Comparison of ENCODE assay signal across 15 cellular contexts in genomic region chr12:93122089-93122488, GRCh38.
A peak's percentile ranks its signal among the peaks of the same experiment; 100 is the strongest.
DNase-seq lines count a peak whose midpoint lies in the region; ATAC-seq and TF ChIP-seq lines count a peak whose summit lies in the region.
"Had no signal": no experiment of that assay in that cellular context is flagged by ENCODE, and none has a peak within 500 bp of the region (broad histone marks: within the 10 kb centered on the region; RNA-seq: fewer than 3 reads in every experiment).

No MANE protein-coding gene starts in this region.

- H2AFZ ChIP-seq in GM23338 (peak overlapping the region; percentile 58; the same call in 1 of the 2 replicates), trophoblast cell (ENCODE audit: insufficient read depth, low read length, poor library complexity) (no peak overlapping the region)

- H3K27ac ChIP-seq in GM23338 (ENCODE audit: low read depth) = no peak overlapping the region
- H3K27ac ChIP-seq in trophoblast cell (ENCODE audit: low read depth, low read length) = peak overlapping the region; percentile 24

- no peak overlapping the region for H3K23ac ChIP-seq in trophoblast cell (ENCODE audit: low read length)

- no peaks in the 10 kb centered on the region for H3F3A ChIP-seq in GM23338 (replicated peaks; ENCODE audit: low read depth)

- TF ChIP-seq CTCF in GM23338 (conservative IDR thresholded peaks at IDR 0.05; ENCODE audit: low read depth in 2 of 2) (no peak), fibroblast of the aortic adventitia (IDR thresholded peaks at IDR 0.05; ENCODE audit: insufficient read depth, low read length) (no peak), natural killer cell (IDR thresholded peaks at IDR 0.05) (no peak)

- H3K4me1 Mint-ChIP-seq in GM23338 = no peaks in the 10 kb centered on the region
- H3K4me1 Mint-ChIP-seq in natural killer cell = no peaks in the 10 kb centered on the region
- H3K4me1 Mint-ChIP-seq: T-cell had no signal

- H3K79me1 ChIP-seq in trophoblast cell (ENCODE audit: low read length) = no peaks in the 10 kb centered on the region

- no peak overlapping the region for H4K91ac ChIP-seq in trophoblast cell (ENCODE audit: low read depth, low read length)

- H4K8ac ChIP-seq in trophoblast cell (ENCODE audit: low read depth, low read length) = no peak overlapping the region

- H3K27me3 ChIP-seq in GM23338 (ENCODE audit: insufficient read depth) (no peaks in the 10 kb centered on the region), trophoblast cell (ENCODE audit: insufficient read depth, low read length) (no peaks in the 10 kb centered on the region)

- no peaks in the 10 kb centered on the region for H3K9me2 ChIP-seq in GM23338 (ENCODE audit: insufficient read depth)

- H3K9me3 ChIP-seq in trophoblast cell (ENCODE audit: insufficient read depth, low read depth, low read length) = no peaks in the 10 kb centered on the region

- no peak overlapping the region for H2BK120ac ChIP-seq in trophoblast cell (ENCODE audit: insufficient read depth, low read length, poor library complexity)

- no CpG with 5 or more reads among the region's 2 CpGs for WGBS in trophoblast cell (ENCODE audit: extremely low coverage, insufficient coverage, insufficient read length)

- no peak overlapping the region for H4K12ac ChIP-seq in trophoblast cell (ENCODE audit: low read depth, low read length)

- no peaks in the 10 kb centered on the region for H3K36me3 Mint-ChIP-seq in GM23338 (ENCODE audit: low read depth)
- H3K36me3 Mint-ChIP-seq in natural killer cell = no peaks in the 10 kb centered on the region
- H3K36me3 Mint-ChIP-seq: T-cell had no signal

- H3K4me1 ChIP-seq in GM23338 (ENCODE audit: insufficient read depth) (no peaks in the 10 kb centered on the region), trophoblast cell (ENCODE audit: control insufficient read depth in 1 of 2, insufficient read depth in 2 of 2, low read length in 2 of 2) (peaks cover 0 to 3% of the 10 kb centered on the region in 2 experiments)

- H3K9me3 Mint-ChIP-seq in GM23338 = no peaks in the 10 kb centered on the region
- no peaks in the 10 kb centered on the region for H3K9me3 Mint-ChIP-seq in natural killer cell
- H3K9me3 Mint-ChIP-seq: T-cell had no signal

- H3K4me3 Mint-ChIP-seq in GM23338 (no peak overlapping the region), natural killer cell (no peak overlapping the region)
- H3K4me3 Mint-ChIP-seq: T-cell had no signal

- H3K14ac ChIP-seq in trophoblast cell (ENCODE audit: low read length) = no peak overlapping the region

- no peak overlapping the region for H2BK12ac ChIP-seq in trophoblast cell (ENCODE audit: low read length)

- H3K79me2 ChIP-seq in GM23338 (replicated peaks; ENCODE audit: insufficient read depth) (no peaks in the 10 kb centered on the region), trophoblast cell (ENCODE audit: control insufficient read depth, insufficient read depth, low read length, poor library complexity) (no peaks in the 10 kb centered on the region)

- H3K27me3 Mint-ChIP-seq in GM23338 (ENCODE audit: insufficient read depth, low read depth, poor library complexity) (peaks cover 2% of the 10 kb centered on the region), natural killer cell (ENCODE audit: low read depth in 2 of 2) (peaks cover 4 to 12% of the 10 kb centered on the region in 2 donors)

- H3K4ac ChIP-seq in trophoblast cell (ENCODE audit: low read depth, low read length) = no peak overlapping the region

- intact Hi-C loops in natural killer cell (cut with micrococcal nuclease) = no loop called here

- no peak overlapping the region for H3K18ac ChIP-seq in trophoblast cell (ENCODE audit: low read length)

- no peak overlapping the region for H3K9ac ChIP-seq in trophoblast cell (ENCODE audit: low read length)

- no peak for ATAC-seq in GM23338
- ATAC-seq in SK-N-SH treated with all-trans-retinoic acid at 6 μM for 48 hours = peak; percentile 49; the same call in 2 of the 3 replicates
- ATAC-seq in HG03378 (IDR thresholded peaks at IDR 0.05; ENCODE audit: unreplicated experiment) = no peak
- ATAC-seq in natural killer cell = no peak
- no peak for ATAC-seq in GM21576 (IDR thresholded peaks at IDR 0.05; ENCODE audit: unreplicated experiment)
- ATAC-seq: T-cell had no signal

- H4K20me1 ChIP-seq in GM23338 (replicated peaks; ENCODE audit: insufficient read depth) = no peaks in the 10 kb centered on the region

- no peaks in the 10 kb centered on the region for H3K36me3 ChIP-seq in GM23338 (ENCODE audit: insufficient read depth)
- no peaks in the 10 kb centered on the region for H3K36me3 ChIP-seq in trophoblast cell (ENCODE audit: control insufficient read depth in 1 of 2, insufficient read depth in 2 of 2, low read length in 2 of 2)

- H2BK5ac ChIP-seq in trophoblast cell (ENCODE audit: low read depth, low read length, poor library complexity) = no peak overlapping the region

- no peak overlapping the region for H2AK5ac ChIP-seq in trophoblast cell (ENCODE audit: low read length)

- H3K4me2 ChIP-seq in GM23338 (no peak overlapping the region), trophoblast cell (ENCODE audit: low read length) (no peak overlapping the region)

- H3K27ac Mint-ChIP-seq in GM23338 = no peak overlapping the region
- H3K27ac Mint-ChIP-seq in natural killer cell = no peak overlapping the region
- H3K27ac Mint-ChIP-seq: T-cell had no signal

- no peak overlapping the region for H3K4me3 ChIP-seq in GM23338
- no peak overlapping the region for H3K4me3 ChIP-seq in fibroblast of the aortic adventitia (ENCODE audit: low read depth, low read length)
- H3K4me3 ChIP-seq in trophoblast cell (ENCODE audit: low read depth, low read length) = no peak overlapping the region

- no peak for DNase-seq in GM23338 (ENCODE audit: low spot score)
- DNase-seq in fibroblast of the aortic adventitia (ENCODE audit: low read depth) = peak; percentile 71
- DNase-seq in trophoblast cell = no peak
- no peak for DNase-seq in NCI-H1092 (lab: John Stamatoyannopoulos, UW)
- no peak for DNase-seq in natural killer cell
- DNase-seq: activated CD4-positive, alpha-beta T cell treated with anti-CD3 and anti-CD28 coated beads, Interleukin-2, amount 50 U/mL, for 4 hours; activated naive CD4-positive, alpha-beta T cell treated with Interleukin-2 at 50 U/mL for 16 hours; dermis blood vessel endothelial cell; MV-4-11; NCI-H82; stimulated activated CD8-positive, alpha-beta memory T cell treated with anti-CD3 and anti-CD28 coated beads, Interleukin-4, amount 100 ng/mL, for 48 hours; T-cell had no signal

TF ChIP-seq in GM23338, 12 proteins besides CTCF, POLR2A, EP300 and RAD21 (continues in another document):
- TF ChIP-seq NANOG (IDR thresholded peaks at IDR 0.05; ENCODE audit: borderline replicate concordance) (no peak), POLR2AphosphoS5 (IDR thresholded peaks at IDR 0.05; ENCODE audit: low read depth) (no peak), ETS1 (IDR thresholded peaks at IDR 0.05) (no peak), EZH2 (IDR thresholded peaks at IDR 0.05; ENCODE audit: low read depth, unreplicated experiment) (no peak)

TF ChIP-seq in SK-N-SH treated with all-trans-retinoic acid at 6 μM for 48 hours, 23 proteins besides CTCF, POLR2A, EP300 and RAD21:
- TF ChIP-seq ZNF565 (CRISPR knock-in tag; conservative IDR thresholded peaks at IDR 0.05; ENCODE audit: low read depth) (no peak), ZC3H10 (CRISPR knock-in tag; IDR thresholded peaks at IDR 0.05) (no peak), CSDC2 (CRISPR knock-in tag; IDR thresholded peaks at IDR 0.05) (no peak), CREB5 (CRISPR knock-in tag; IDR thresholded peaks at IDR 0.05; ENCODE audit: low read depth) (no peak), ZNF70 (CRISPR knock-in tag; IDR thresholded peaks at IDR 0.05) (no peak), TCF4 (CRISPR knock-in tag; IDR thresholded peaks at IDR 0.05; ENCODE audit: borderline replicate concordance) (no peak)
